In the genomic region with DNA sequence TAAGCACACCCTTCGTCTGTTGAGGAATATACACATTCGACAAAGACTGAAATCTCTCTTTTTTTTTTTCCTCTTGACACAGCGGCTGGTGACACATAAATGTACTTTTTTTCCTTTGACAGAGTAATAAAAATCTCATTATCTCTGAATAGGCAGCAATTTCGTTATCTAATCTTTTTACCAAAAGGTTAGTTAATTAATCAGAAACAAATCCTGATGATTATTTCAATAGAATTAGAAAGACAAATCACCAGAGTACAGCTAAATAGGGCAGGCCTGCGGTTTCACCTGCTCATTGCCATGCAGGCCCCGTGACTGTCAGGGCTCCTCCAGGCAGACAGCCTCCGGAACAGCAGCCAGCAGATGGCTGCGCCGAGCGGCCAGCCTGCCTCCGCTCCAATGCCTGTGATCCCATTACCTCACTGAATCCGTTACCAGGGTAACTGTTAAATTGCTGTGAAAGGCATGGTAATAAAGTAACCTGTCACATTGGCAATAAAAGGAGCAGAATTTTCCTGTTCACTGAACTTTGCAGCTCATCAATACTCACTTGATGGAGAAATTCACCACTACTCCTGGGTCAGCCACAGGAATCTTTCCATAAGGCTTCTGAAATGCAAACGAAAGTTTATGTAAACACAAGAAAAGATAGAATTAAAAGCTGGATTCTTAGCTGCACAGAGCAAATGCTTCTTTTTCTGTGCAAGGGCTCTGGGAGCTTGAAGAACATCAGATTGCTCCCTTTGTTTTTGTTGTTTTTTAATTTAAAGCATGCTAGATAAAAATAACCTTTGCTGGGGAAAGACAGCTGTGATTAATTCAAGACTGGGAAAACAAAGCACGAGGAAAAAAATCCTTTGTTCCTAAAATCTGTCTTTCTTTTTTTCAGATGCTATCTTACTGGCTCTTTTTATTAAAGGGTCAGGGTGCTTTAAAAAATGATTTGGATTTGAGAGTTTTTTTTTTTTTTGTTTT, we compare ENCODE assay signal across 8 cellular contexts.
DNase-seq lines count a peak whose midpoint lies in the region; ATAC-seq and TF ChIP-seq lines count a peak whose summit lies in the region.

No MANE protein-coding gene starts in this region.

- TF ChIP-seq POLR2A in sigmoid colon (IDR thresholded peaks at IDR 0.05): no peak

- H3K27me3 Mint-ChIP-seq in MCF 10A (ENCODE audit: insufficient read depth, unreplicated experiment): no peaks in the 10 kb centered on the region

- no peaks in the 10 kb centered on the region for H3K36me3 ChIP-seq in iPS-18a (ENCODE audit: control insufficient read depth, low read depth, low read length)
- H3K36me3 ChIP-seq in sigmoid colon: no peaks in the 10 kb centered on the region

- H3K27ac ChIP-seq in iPS-18a (ENCODE audit: low read length): peak overlapping the region; percentile 43
- peak overlapping the region; percentile 66 to 84 (median 74) for H3K27ac ChIP-seq in sigmoid colon

- ATAC-seq in HG02973 (IDR thresholded peaks at IDR 0.05; ENCODE audit: unreplicated experiment) (peak; percentile 25), HG03432 (IDR thresholded peaks at IDR 0.05; ENCODE audit: unreplicated experiment) (no peak)

- peak; percentile 88 for DNase-seq in NCI-H2227 (lab: John Stamatoyannopoulos, UW; ENCODE audit: unreplicated experiment)
- DNase-seq in MCF 10A (ENCODE audit: unreplicated experiment): peak; percentile 75
- peak; percentile 82 for DNase-seq in sigmoid colon
- DNase-seq in T1000 (lab: John Stamatoyannopoulos, UW): no peak

- H3K4me1 ChIP-seq in iPS-18a (ENCODE audit: control insufficient read depth, low read depth, low read length) (peaks cover 63% of the 10 kb centered on the region), sigmoid colon (peaks cover 0 to 64% (median 60%) of the 10 kb centered on the region in 4 donors)

- TF ChIP-seq CTCF in GM12874 (IDR thresholded peaks at IDR 0.05; ENCODE audit: insufficient read depth, low read depth, low read length): 0 out of 2 replicates have a peak, but pooled peaks have one; percentile 18
- TF ChIP-seq CTCF in MCF 10A (IDR thresholded peaks at IDR 0.05; ENCODE audit: unreplicated experiment): peak; percentile 34
- peak in 1 of 4 experiments; percentile 24 for TF ChIP-seq CTCF in sigmoid colon (IDR thresholded peaks at IDR 0.05)

- H3K9me3 ChIP-seq in iPS-18a (ENCODE audit: control insufficient read depth, low read depth, low read length) (no peaks in the 10 kb centered on the region), sigmoid colon (no peaks in the 10 kb centered on the region)

- no TSS peak for BruUV-seq in MCF 10A (replicated peaks; lab: Mats Ljungman, UMichigan)

- H3K36me3 Mint-ChIP-seq in MCF 10A (ENCODE audit: insufficient read depth, unreplicated experiment): no peaks in the 10 kb centered on the region

- 8 to 32% methylated on average over 14 of the region's 14 CpGs for WGBS in sigmoid colon, 2 donors

- peaks cover 51% of the 10 kb centered on the region for H3K4me1 Mint-ChIP-seq in MCF 10A (ENCODE audit: insufficient read depth, unreplicated experiment)

- intact Hi-C loops in MCF 10A (cut with micrococcal nuclease) (loop anchor here (1.0 to 10.0 kb wide), 9 partner anchors 146 to 1742 kb away; no protein-coding TSS in a partner anchor), sigmoid colon (cut with DNase I) (loop anchor here (5.0 kb wide), 1 partner anchor 481 kb away; no protein-coding TSS in a partner anchor)

- H3K9ac ChIP-seq in iPS-18a (ENCODE audit: low read length): peak overlapping the region; percentile 69

- no peaks in the 10 kb centered on the region for H3K9me3 Mint-ChIP-seq in MCF 10A (ENCODE audit: unreplicated experiment)

- POLR2A ChIA-PET in MCF 10A (lab: Yijun Ruan, JAX): interaction anchor here (0.5 to 6.7 kb wide), 21 partner anchors 10 to 762 kb away, joined by 3 to 106 read pairs (median 3); a partner anchor contains a TSS

- peak overlapping the region; percentile 91 for H3K27ac Mint-ChIP-seq in MCF 10A (ENCODE audit: low read depth, unreplicated experiment)

- peak overlapping the region; percentile 44 for H3K4me3 Mint-ChIP-seq in MCF 10A (ENCODE audit: unreplicated experiment)

- CTCF ChIA-PET in MCF 10A (lab: Yijun Ruan, JAX): interaction anchor here (0.6 to 1.6 kb wide), 17 partner anchors 13 to 1746 kb away, joined by 3 to 6 read pairs (median 3); no protein-coding TSS in a partner anchor

- H3K4me3 ChIP-seq in iPS-18a (ENCODE audit: low read length) (peak overlapping the region; percentile 22), sigmoid colon (peak overlapping the region in 1 of 4 donors; percentile 1)

- H3K27me3 ChIP-seq in iPS-18a (ENCODE audit: control insufficient read depth, insufficient read depth, low read length) (no peaks in the 10 kb centered on the region), sigmoid colon (no peaks in the 10 kb centered on the region)

- TF ChIP-seq EP300 in sigmoid colon (IDR thresholded peaks at IDR 0.05): peak in 1 of 4 donors; percentile 53
